ENCODE assay signal across 9 cellular contexts in genomic region chr16:26963109-26963508, GRCh38.
DNase-seq lines count a peak whose midpoint lies in the region; ATAC-seq and TF ChIP-seq lines count a peak whose summit lies in the region.
"Had no signal": no experiment of that assay in that cellular context is flagged by ENCODE, and none has a peak within 500 bp of the region (broad histone marks: within the 10 kb centered on the region; RNA-seq: fewer than 3 reads in every experiment).

No MANE protein-coding gene starts in this region.

- peak; percentile 31 for TF ChIP-seq CTCF in DOHH2 (IDR thresholded peaks at IDR 0.05; ENCODE audit: low read depth, low read length, poor library complexity, severe bottlenecking)
- peak; percentile 76 for TF ChIP-seq CTCF in HFFc6 (IDR thresholded peaks at IDR 0.05)
- TF ChIP-seq CTCF in osteoblast (IDR thresholded peaks at IDR 0.05; ENCODE audit: extremely low read depth, low read depth, low read length), result peak; percentile 56
- no peak for TF ChIP-seq CTCF in upper lobe of left lung (IDR thresholded peaks at IDR 0.05)

- peaks cover 21% of the 10 kb centered on the region for H3K27me3 Mint-ChIP-seq in HFFc6 (ENCODE audit: insufficient read depth)
- no peaks in the 10 kb centered on the region for H3K27me3 Mint-ChIP-seq in activated naive CD8-positive, alpha-beta T cell treated with anti-CD3 and anti-CD28 coated beads, Interleukin-2, amount 50 U/mL, for 24 hours

- TF ChIP-seq POLR2A in upper lobe of left lung (IDR thresholded peaks at IDR 0.05), result no peak

- H4K20me1 ChIP-seq in DOHH2 (ENCODE audit: control insufficient read depth, insufficient read depth, low read depth, low read length) (no peaks in the 10 kb centered on the region), osteoblast (ENCODE audit: insufficient read depth, low read length) (no peaks in the 10 kb centered on the region)

- no peak overlapping the region for H3K4me3 ChIP-seq in DOHH2 (ENCODE audit: low read length)
- no peak overlapping the region for H3K4me3 ChIP-seq in osteoblast (ENCODE audit: insufficient read depth, low read length)
- no peak overlapping the region for H3K4me3 ChIP-seq in upper lobe of left lung
- H3K4me3 ChIP-seq: psoas muscle had no signal

- H3K27ac Mint-ChIP-seq in HFFc6, result no peak overlapping the region
- no peak overlapping the region for H3K27ac Mint-ChIP-seq in activated naive CD8-positive, alpha-beta T cell treated with anti-CD3 and anti-CD28 coated beads, Interleukin-2, amount 50 U/mL, for 24 hours

- H3K4me1 ChIP-seq in DOHH2 (ENCODE audit: control insufficient read depth, low read length), result peaks cover 13% of the 10 kb centered on the region
- H3K4me1 ChIP-seq in osteoblast (ENCODE audit: insufficient read depth, low read length), result no peaks in the 10 kb centered on the region
- no peaks in the 10 kb centered on the region for H3K4me1 ChIP-seq in upper lobe of left lung
- H3K4me1 ChIP-seq: psoas muscle had no signal

- peak; percentile 43 for ATAC-seq in activated naive CD8-positive, alpha-beta T cell treated with anti-CD3 and anti-CD28 coated beads, Interleukin-2, amount 50 U/mL, for 24 hours
- no peak for ATAC-seq in HG03108 (IDR thresholded peaks at IDR 0.05; ENCODE audit: unreplicated experiment)
- ATAC-seq in upper lobe of left lung (ENCODE audit: low FRiP score in 2 of 2), result no peak
- ATAC-seq: psoas muscle had no signal

- no peaks in the 10 kb centered on the region for H3K9me2 ChIP-seq in DOHH2 (replicated peaks; ENCODE audit: control insufficient read depth, low read length)

- H3K36me3 ChIP-seq in DOHH2 (ENCODE audit: control insufficient read depth, low read length), result no peaks in the 10 kb centered on the region
- no peaks in the 10 kb centered on the region for H3K36me3 ChIP-seq in osteoblast (ENCODE audit: insufficient read depth, low read length)
- no peaks in the 10 kb centered on the region for H3K36me3 ChIP-seq in upper lobe of left lung

- H3F3A ChIP-seq in DOHH2 (ENCODE audit: control insufficient read depth, insufficient read depth), result peaks cover 14% of the 10 kb centered on the region

- no peak for TF ChIP-seq EP300 in upper lobe of left lung (IDR thresholded peaks at IDR 0.05)

- no peaks in the 10 kb centered on the region for H3K9me3 Mint-ChIP-seq in HFFc6
- no peaks in the 10 kb centered on the region for H3K9me3 Mint-ChIP-seq in activated naive CD8-positive, alpha-beta T cell treated with anti-CD3 and anti-CD28 coated beads, Interleukin-2, amount 50 U/mL, for 24 hours

- H3K4me2 ChIP-seq in DOHH2 (ENCODE audit: low read length) (no peak overlapping the region), osteoblast (ENCODE audit: insufficient read depth, low read length) (no peak overlapping the region)

- H3K27ac ChIP-seq in DOHH2 (ENCODE audit: low read depth, low read length) (no peak overlapping the region), osteoblast (ENCODE audit: low read depth, low read length) (no peak overlapping the region), upper lobe of left lung (no peak overlapping the region)
- H3K27ac ChIP-seq: psoas muscle had no signal

- H3K9me3 ChIP-seq in DOHH2 (ENCODE audit: control insufficient read depth, insufficient read depth, low read length) (peaks cover 16% of the 10 kb centered on the region; the same call in 1 of the 2 replicates), osteoblast (ENCODE audit: low read depth, low read length) (no peaks in the 10 kb centered on the region), upper lobe of left lung (peaks cover 0 to 5% (median 0%) of the 10 kb centered on the region in 4 donors)
- H3K9me3 ChIP-seq: psoas muscle had no signal

- H3K79me2 ChIP-seq in DOHH2 (ENCODE audit: control insufficient read depth, low read length) (no peaks in the 10 kb centered on the region), osteoblast (ENCODE audit: insufficient read depth, low read length) (no peaks in the 10 kb centered on the region)

- DNase-seq in HFFc6 (no peak), osteoblast (ENCODE audit: insufficient read length, low spot score, missing footprints) (no peak), upper lobe of left lung (no peak), NCI-H2081 (lab: John Stamatoyannopoulos, UW) (no peak)
- DNase-seq in activated naive CD8-positive, alpha-beta T cell treated with anti-CD3 and anti-CD28 coated beads, Interleukin-2, amount 50 U/mL, for 24 hours, result peak; percentile 4
- no peak for DNase-seq in NK-92 treated with Interleukin-12 subunit alpha and Interleukin-12 subunit beta, amount 100 ng/mL, for 24 hours (lab: John Stamatoyannopoulos, UW)
- DNase-seq: psoas muscle had no signal

- H2AFZ ChIP-seq in osteoblast (ENCODE audit: low read length), result no peak overlapping the region

- no peaks in the 10 kb centered on the region for H3K4me1 Mint-ChIP-seq in HFFc6 (ENCODE audit: low read depth)
- H3K4me1 Mint-ChIP-seq in activated naive CD8-positive, alpha-beta T cell treated with anti-CD3 and anti-CD28 coated beads, Interleukin-2, amount 50 U/mL, for 24 hours, result no peaks in the 10 kb centered on the region

- H3K4me3 Mint-ChIP-seq in HFFc6, result no peak overlapping the region
- H3K4me3 Mint-ChIP-seq in activated naive CD8-positive, alpha-beta T cell treated with anti-CD3 and anti-CD28 coated beads, Interleukin-2, amount 50 U/mL, for 24 hours, result no peak overlapping the region

- 52 to 66% methylated on average over 3 to 4 of the region's 4 CpGs for WGBS in upper lobe of left lung, 2 donors

- H3K27me3 ChIP-seq in DOHH2 (ENCODE audit: control insufficient read depth, low read length) (no peaks in the 10 kb centered on the region), osteoblast (ENCODE audit: insufficient read depth, low read length) (no peaks in the 10 kb centered on the region), upper lobe of left lung (no peaks in the 10 kb centered on the region)

- H3K36me3 Mint-ChIP-seq in HFFc6 (ENCODE audit: low read depth), result no peaks in the 10 kb centered on the region
- H3K36me3 Mint-ChIP-seq in activated naive CD8-positive, alpha-beta T cell treated with anti-CD3 and anti-CD28 coated beads, Interleukin-2, amount 50 U/mL, for 24 hours (ENCODE audit: low read depth), result no peaks in the 10 kb centered on the region

Comparison
In these comparisons a context has a peak if more than half of its experiments do, and no peak if none do; other contexts are left out.
1. CTCF ChIP-seq: peak in DOHH2 (single experiment), HFFc6 (single experiment) and osteoblast (single experiment); none in upper lobe of left lung (0 of 6).